ENCODE assay signal across 2 cellular contexts in genomic region chr1:201705389-201705788, GRCh38.
TF ChIP-seq lines count a peak whose summit lies in the region.

No MANE protein-coding gene starts in this region.

TF ChIP-seq in SK-N-SH, 30 proteins besides CTCF, POLR2A, EP300 and RAD21 (continued from another document):
- no peak for TF ChIP-seq ZBTB33 (IDR thresholded peaks at IDR 0.05; ENCODE audit: borderline replicate concordance, low read depth)
- no peak for TF ChIP-seq JUND (IDR thresholded peaks at IDR 0.05)
- TF ChIP-seq EZH2phosphoT487 (IDR thresholded peaks at IDR 0.05; ENCODE audit: borderline replicate concordance, low read depth), result no peak
- no peak for TF ChIP-seq FOXM1 (IDR thresholded peaks at IDR 0.05; ENCODE audit: low read depth)
- TF ChIP-seq TEAD4 (IDR thresholded peaks at IDR 0.05; ENCODE audit: borderline replicate concordance, insufficient read depth), result no peak
- TF ChIP-seq IRF3 (IDR thresholded peaks at IDR 0.05; ENCODE audit: low read depth, low read length), result no peak
- TF ChIP-seq NFIC (IDR thresholded peaks at IDR 0.05; ENCODE audit: borderline replicate concordance), result no peak
- no peak for TF ChIP-seq MXI1 (IDR thresholded peaks at IDR 0.05; ENCODE audit: low read depth, low read length)
- no peak for TF ChIP-seq TCF12 (IDR thresholded peaks at IDR 0.05)
- TF ChIP-seq TAF1 (IDR thresholded peaks at IDR 0.05; ENCODE audit: borderline replicate concordance, low read depth, low read length), result no peak
- no peak for TF ChIP-seq SMC3 (IDR thresholded peaks at IDR 0.05; ENCODE audit: low read depth, low read length)
- no peak for TF ChIP-seq REST (IDR thresholded peaks at IDR 0.05; ENCODE audit: low read depth, low read length)
- TF ChIP-seq GABPA (IDR thresholded peaks at IDR 0.05; ENCODE audit: low read depth), result no peak
TF ChIP-seq in SK-N-SH: peak in this region for 0.

TF ChIP-seq in SK-N-SH treated with all-trans-retinoic acid at 6 μM for 48 hours, 23 proteins besides CTCF, POLR2A, EP300 and RAD21 (continued from another document):
- TF ChIP-seq ARNTL (CRISPR knock-in tag; IDR thresholded peaks at IDR 0.05; ENCODE audit: borderline replicate concordance, low read depth) (no peak), CSDC2 (CRISPR knock-in tag; IDR thresholded peaks at IDR 0.05) (no peak), OSR1 (CRISPR knock-in tag; IDR thresholded peaks at IDR 0.05) (no peak), CREB5 (CRISPR knock-in tag; IDR thresholded peaks at IDR 0.05; ENCODE audit: low read depth) (no peak), TCF4 (CRISPR knock-in tag; IDR thresholded peaks at IDR 0.05; ENCODE audit: borderline replicate concordance) (no peak), BACH2 (CRISPR knock-in tag; IDR thresholded peaks at IDR 0.05; ENCODE audit: borderline replicate concordance) (no peak), ZNF70 (CRISPR knock-in tag; IDR thresholded peaks at IDR 0.05) (no peak), ISL1 (CRISPR knock-in tag; IDR thresholded peaks at IDR 0.05) (no peak), ZNF8 (CRISPR knock-in tag; IDR thresholded peaks at IDR 0.05) (no peak)
